In genomic region chr2:74119912-74120825, GRCh38 we compare ENCODE assay signal across 8 cellular contexts. TPM values are rescaled to one million over a fixed set of nuclear protein-coding genes. Genes with fewer than 3 reads are reported as not detected.
DNase-seq lines count a peak whose midpoint lies in the region; ATAC-seq and TF ChIP-seq lines count a peak whose summit lies in the region.

No MANE protein-coding gene starts in this region.

- DNase-seq in AG08395 (ENCODE audit: low spot score) (peak; percentile 91), NCI-H2227 treated with DMSO at 0.1 percent for 48 hours (lab: John Stamatoyannopoulos, UW) (peak; percentile 92), colonic mucosa (peak; percentile 83), left kidney (ENCODE audit: low read depth, low spot score) (peak; percentile 93)
- peak; percentile 80 to 83 for DNase-seq in activated CD4-positive, alpha-beta T cell treated with anti-CD3 and anti-CD28 coated beads for 4 hours
- peak; percentile 77 for DNase-seq in stimulated activated CD4-positive, alpha-beta T cell treated with anti-CD3 and anti-CD28 coated beads, Interleukin-2, amount 100 ng/mL, for 4 hours (ENCODE audit: low read depth)

- ATAC-seq in GM18858 (IDR thresholded peaks at IDR 0.05; ENCODE audit: unreplicated experiment) (peak; percentile 88), HG03066 (IDR thresholded peaks at IDR 0.05; ENCODE audit: low read depth, unreplicated experiment) (peak; percentile 93)

- TF ChIP-seq CTCF in colonic mucosa (IDR thresholded peaks at IDR 0.05) = peak; percentile 55

- no peaks in the 10 kb centered on the region for H3K36me3 ChIP-seq in colonic mucosa

- no peaks in the 10 kb centered on the region for H3K9me3 ChIP-seq in colonic mucosa

- intact Hi-C loops in colonic mucosa (cut with DNase I) = no loop called here

- H3K27me3 ChIP-seq in colonic mucosa = no peaks in the 10 kb centered on the region

- peak overlapping the region in 1 of 2 donors; percentile 61 for H3K9ac ChIP-seq in colonic mucosa (ENCODE audit: low read depth in 2 of 2, low read length in 2 of 2)

- H3K4me3 ChIP-seq in colonic mucosa = peak overlapping the region; percentile 48

- H3K27ac ChIP-seq in colonic mucosa = peak overlapping the region; percentile 58

- H3K4me1 ChIP-seq in colonic mucosa = no peaks in the 10 kb centered on the region

RNA-seq across cellular contexts. Expression of gene BOLA3, which starts 27.5 kb away (rescaled TPM):
- total RNA-seq in colonic mucosa = 10 to 100 TPM; 44.8 to 95.1 TPM

RNA-seq across cellular contexts. Expression of gene MOB1A, which starts 58.5 kb away (rescaled TPM):
- total RNA-seq in colonic mucosa = 100 to 1,000 TPM; 124 to 160 TPM

Comparison
In these comparisons a context has a peak if more than half of its experiments do, and no peak if none do; other contexts are left out.
1. Peak in every context shown above with its lines: DNase-seq, ATAC-seq, H3K4me3 ChIP-seq and H3K27ac ChIP-seq.